In genomic region chr4:39014028-39014427, GRCh38 we compare ENCODE assay signal across 29 cellular contexts. TPM values are rescaled to one million over a fixed set of nuclear protein-coding genes. Genes with fewer than 3 reads are reported as not detected.
"Had no signal": no experiment of that assay in that cellular context is flagged by ENCODE, and none has a peak within 500 bp of the region (broad histone marks: within the 10 kb centered on the region; RNA-seq: fewer than 3 reads in every experiment).

No MANE protein-coding gene starts in this region.

- H3K9me3 ChIP-seq: ovary, testis, thyroid gland, transverse colon, vagina had no signal

- H3K4me3 Mint-ChIP-seq: immature natural killer cell; natural killer cell; stimulated activated naive B cell treated with anti-CD40 and anti-IgM and Interleukin-4, amounts not matched to agents 10 μg/mL and 1 μg/mL and 100 μg/mL, for 72 hours had no signal

- H3K27ac Mint-ChIP-seq: immature natural killer cell; progenitor cell of endocrine pancreas; stimulated activated naive B cell treated with anti-CD40 and anti-IgM and Interleukin-4, amounts not matched to agents 10 μg/mL and 1 μg/mL and 100 μg/mL, for 72 hours had no signal

- H3K36me3 ChIP-seq: left lung, lower lobe of right lung, ovary, right atrium auricular region, stomach, thyroid gland, transverse colon, upper lobe of left lung, vagina had no signal

- H3K4me1 ChIP-seq: left lung, lower lobe of right lung, right atrium auricular region, stomach, testis, thyroid gland, transverse colon, upper lobe of left lung, vagina had no signal

- FAIRE-seq: islet of Langerhans, kidney had no signal

- H3K27ac ChIP-seq: left lung, lower lobe of right lung, ovary, right atrium auricular region, skin epidermis, stomach, testis, thyroid gland, transverse colon, upper lobe of left lung, vagina had no signal

- H3K4me3 ChIP-seq: left lung, lower lobe of right lung, ovary, right atrium auricular region, skin epidermis, stomach, testis, thyroid gland, transverse colon, upper lobe of left lung, vagina had no signal

- H3K27me3 ChIP-seq: left lung, ovary, right atrium auricular region, stomach, testis, thyroid gland, transverse colon, upper lobe of left lung, vagina had no signal

- H3K27me3 Mint-ChIP-seq: progenitor cell of endocrine pancreas; stimulated activated naive B cell treated with anti-CD40 and anti-IgM and Interleukin-4, amounts not matched to agents 10 μg/mL and 1 μg/mL and 100 μg/mL, for 72 hours had no signal

- DNase-seq: hypothalamus; immature natural killer cell; kidney; left colon; left lung; lower lobe of right lung; mammary epithelial cell; mesenchymal stem cell; natural killer cell; ovary; stimulated activated CD4-positive, alpha-beta T cell treated with anti-CD3 and anti-CD28 coated beads, Interleukin-12 subunit alpha, Interleukin-12 subunit beta, amount 100 ng/mL, for 4 hours; stimulated activated CD4-positive, alpha-beta T cell treated with anti-CD3 and anti-CD28 coated beads, Interleukin-15, amount 100 ng/mL, for 24 hours; stimulated activated CD4-positive, alpha-beta T cell treated with anti-CD3 and anti-CD28 coated beads, Interleukin-2, amount 100 ng/mL, for 24 hours; stimulated activated CD4-positive, alpha-beta T cell treated with anti-CD3 and anti-CD28 coated beads, Interleukin-4, amount 100 ng/mL, for 1 hour; stimulated activated naive B cell treated with anti-CD40 and anti-IgM and Interleukin-4, amounts not matched to agents 10 μg/mL and 1 μg/mL and 100 μg/mL, for 72 hours; stimulated activated naive CD8-positive, alpha-beta T cell treated with anti-CD3 and anti-CD28 coated beads, Interleukin-15, Interleukin-2, amounts not matched to agents 100 U/mL and 50 U/mL, for 24 hours; stomach; testis; thyroid gland; transverse colon; upper lobe of left lung had no signal

- ATAC-seq: left colon; left lung; lower lobe of right lung; natural killer cell; sciatic nerve; stimulated activated naive B cell treated with anti-CD40 and anti-IgM and Interleukin-4, amounts not matched to agents 10 μg/mL and 1 μg/mL and 100 μg/mL, for 72 hours; stimulated activated naive CD8-positive, alpha-beta T cell treated with anti-CD3 and anti-CD28 coated beads, Interleukin-15, Interleukin-2, amounts not matched to agents 100 U/mL and 50 U/mL, for 24 hours had no signal

RNA-seq across cellular contexts. Expression of gene TMEM156, which starts 18.2 kb away (rescaled TPM):
- total RNA-seq: progenitor cell of endocrine pancreas, renal cortical epithelial cell, right atrium auricular region, testis, vagina had no signal
- polyA plus RNA-seq: neural cell had no signal
